Comparison of ENCODE assay signal across 8 cellular contexts in the genomic region with DNA sequence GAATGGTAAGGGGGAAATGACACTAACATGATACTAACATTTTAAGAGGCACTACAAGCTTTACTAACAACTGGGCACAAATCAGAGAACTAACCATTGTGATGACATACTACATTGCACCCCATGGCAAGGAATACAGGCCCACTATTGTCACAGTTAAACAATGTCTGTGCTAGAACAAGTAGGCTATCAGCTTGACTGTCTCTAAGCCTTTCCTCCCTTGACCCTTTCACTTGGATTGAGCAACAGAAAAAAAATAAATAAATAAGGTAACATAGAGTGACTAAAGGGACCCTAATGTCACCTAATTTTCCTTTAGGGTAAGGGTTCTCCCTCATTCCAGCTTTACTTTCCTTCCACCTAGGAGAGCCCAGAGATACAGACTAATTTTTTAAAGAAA. TPM values are rescaled to one million over a fixed set of nuclear protein-coding genes. Genes with fewer than 3 reads are reported as not detected.
DNase-seq lines count a peak whose midpoint lies in the region; ATAC-seq, FAIRE-seq and TF ChIP-seq lines count a peak whose summit lies in the region.

No MANE protein-coding gene starts in this region.

- no peaks in the 10 kb centered on the region for H3K9me3 ChIP-seq in CD4-positive, alpha-beta memory T cell (ENCODE audit: control insufficient read depth in 1 of 2, low read length in 2 of 2)
- H3K9me3 ChIP-seq in esophagus squamous epithelium (no peaks in the 10 kb centered on the region), parathyroid adenoma (ENCODE audit: control insufficient read depth, low read length) (no peaks in the 10 kb centered on the region), WERI-Rb-1 (ENCODE audit: severe bottlenecking) (no peaks in the 10 kb centered on the region)

- H3K4me1 Mint-ChIP-seq in CD4-positive, alpha-beta memory T cell, result peaks cover 37 to 89% (median 58%) of the 10 kb centered on the region in 4 donors
- H3K4me1 Mint-ChIP-seq in T-cell, result peaks cover 71 to 75% (median 73%) of the 10 kb centered on the region in 3 donors

- peak overlapping the region; percentile 68 for H3K4me2 ChIP-seq in parathyroid adenoma (ENCODE audit: low read length)

- CTCF ChIA-PET in CD4-positive, alpha-beta memory T cell (lab: Charles Lee; ENCODE audit: partially characterized antibody), result interaction anchor here (1.8 kb wide), 1 partner anchor 293 kb away, joined by 6 read pairs; no protein-coding TSS in a partner anchor
- CTCF ChIA-PET in T-cell (lab: Charles Lee), result interaction anchor here in 1 of 2 donors (0.5 to 0.6 kb wide), 2 partner anchors 243 to 307 kb away, joined by 3 read pairs; no protein-coding TSS in a partner anchor

- H3K4me1 ChIP-seq in CD4-positive, alpha-beta memory T cell (ENCODE audit: insufficient read depth, low read length), result peaks cover 69% of the 10 kb centered on the region
- H3K4me1 ChIP-seq in esophagus squamous epithelium (peaks cover 24 to 75% (median 44%) of the 10 kb centered on the region in 3 donors), parathyroid adenoma (peaks cover 40% of the 10 kb centered on the region)

- peaks cover 17% of the 10 kb centered on the region for H3K79me2 ChIP-seq in parathyroid adenoma

- peaks cover 69% of the 10 kb centered on the region for H3K36me3 ChIP-seq in CD4-positive, alpha-beta memory T cell (ENCODE audit: insufficient read depth, low read length)
- H3K36me3 ChIP-seq in esophagus squamous epithelium (peaks cover 41 to 81% (median 50%) of the 10 kb centered on the region in 3 donors), parathyroid adenoma (ENCODE audit: control insufficient read depth, insufficient read depth, low read length) (no peaks in the 10 kb centered on the region), WERI-Rb-1 (peaks cover 93% of the 10 kb centered on the region)

- H3K27ac Mint-ChIP-seq in CD4-positive, alpha-beta memory T cell, result peak overlapping the region; percentile 48 to 99 (median 77)
- H3K27ac Mint-ChIP-seq in T-cell, result peak overlapping the region; percentile 78

- peaks cover 0 to 6% of the 10 kb centered on the region in 2 donors for H3K27me3 Mint-ChIP-seq in CD4-positive, alpha-beta memory T cell
- H3K27me3 Mint-ChIP-seq in T-cell, result no peaks in the 10 kb centered on the region

- POLR2A ChIA-PET in CD4-positive, alpha-beta memory T cell (lab: Charles Lee; ENCODE audit: partially characterized antibody), result interaction anchor here (0.9 to 5.7 kb wide), 6 partner anchors 12 to 293 kb away, joined by 3 to 77 read pairs (median 12); a partner anchor contains a TSS
- POLR2A ChIA-PET in T-cell (lab: Charles Lee), result no interaction called here

- TF ChIP-seq CTCF in esophagus squamous epithelium (IDR thresholded peaks at IDR 0.05), result peak in 1 of 6 experiments; percentile 1
- TF ChIP-seq CTCF in parathyroid adenoma (IDR thresholded peaks at IDR 0.05), result no peak
- TF ChIP-seq CTCF in WERI-Rb-1 (IDR thresholded peaks at IDR 0.05; ENCODE audit: low read depth, low read length), result no peak

- no peak for TF ChIP-seq POLR2A in esophagus squamous epithelium (IDR thresholded peaks at IDR 0.05)

- intact Hi-C loops in CD4-positive, alpha-beta memory T cell (cut with micrococcal nuclease), result no loop called here
- intact Hi-C loops in esophagus squamous epithelium (cut with DNase I), result no loop called here

- FAIRE-seq in GM19239 (lab: Jason Lieb, UNC), result no peak

- DNase-seq in CD4-positive, alpha-beta memory T cell, result no peak
- DNase-seq in T-cell, result no peak
- no peak for DNase-seq in esophagus squamous epithelium (lab: John Stamatoyannopoulos, UW)
- DNase-seq in WERI-Rb-1, result no peak
- no peak for DNase-seq in stimulated activated CD8-positive, alpha-beta memory T cell treated with anti-CD3 and anti-CD28 coated beads, Interleukin-4, amount 100 ng/mL, for 48 hours
- DNase-seq in GM19239 (ENCODE audit: insufficient read length, low spot score), result no peak

- H3K27me3 ChIP-seq in CD4-positive, alpha-beta memory T cell (ENCODE audit: insufficient read depth, low read length), result no peaks in the 10 kb centered on the region
- H3K27me3 ChIP-seq in esophagus squamous epithelium (no peaks in the 10 kb centered on the region), parathyroid adenoma (ENCODE audit: control insufficient read depth, insufficient read depth, low read length) (no peaks in the 10 kb centered on the region), WERI-Rb-1 (ENCODE audit: insufficient read depth, low read depth, severe bottlenecking) (no peaks in the 10 kb centered on the region)

- ATAC-seq in T-cell (replicated peaks in 1 of 4) (no peak), HG02571 (IDR thresholded peaks at IDR 0.05; ENCODE audit: unreplicated experiment) (no peak)

- no peak overlapping the region for H3K9ac ChIP-seq in parathyroid adenoma

- H3K4me3 Mint-ChIP-seq in CD4-positive, alpha-beta memory T cell, result peak overlapping the region in 6 of 8 donors; percentile 36 to 96 (median 63)
- peak overlapping the region; percentile 45 to 99 (median 98) for H3K4me3 Mint-ChIP-seq in T-cell

- no peak overlapping the region for H3K4me3 ChIP-seq in CD4-positive, alpha-beta memory T cell (ENCODE audit: low read length in 2 of 2)
- peak overlapping the region; percentile 86 to 99 (median 94) for H3K4me3 ChIP-seq in esophagus squamous epithelium
- no peak overlapping the region for H3K4me3 ChIP-seq in parathyroid adenoma (ENCODE audit: low read depth, low read length)
- no peak overlapping the region for H3K4me3 ChIP-seq in WERI-Rb-1 (ENCODE audit: low read depth, low read length)

- H2AFZ ChIP-seq in parathyroid adenoma, result no peak overlapping the region

- H3K36me3 Mint-ChIP-seq in CD4-positive, alpha-beta memory T cell, result peaks cover 55 to 89% of the 10 kb centered on the region in 2 donors
- peaks cover 66% of the 10 kb centered on the region for H3K36me3 Mint-ChIP-seq in T-cell

- peaks cover 0 to 7% (median 0%) of the 10 kb centered on the region in 8 donors for H3K9me3 Mint-ChIP-seq in CD4-positive, alpha-beta memory T cell
- no peaks in the 10 kb centered on the region for H3K9me3 Mint-ChIP-seq in T-cell

- no peak overlapping the region for H3K27ac ChIP-seq in CD4-positive, alpha-beta memory T cell (ENCODE audit: low read depth, low read length)
- H3K27ac ChIP-seq in esophagus squamous epithelium, result peak overlapping the region in 3 of 4 donors; percentile 98
- H3K27ac ChIP-seq in parathyroid adenoma, result peak overlapping the region; percentile 4
- no peak overlapping the region for H3K27ac ChIP-seq in WERI-Rb-1

RNA-seq across cellular contexts. Expression of a gene that starts 4.4 kb away (rescaled TPM):
- 100 to 1,000 TPM; 200 to 208 TPM for total RNA-seq in CD4-positive, alpha-beta memory T cell
- 10 to 100 TPM; 46.8 to 73.6 TPM for polyA plus RNA-seq in CD4-positive, alpha-beta memory T cell
- 100 to 1,000 TPM; 165 to 265 (median 217) TPM for total RNA-seq in T-cell
- 100 to 1,000 TPM; 242 to 468 (median 286) TPM for total RNA-seq in esophagus squamous epithelium

Comparison
In these comparisons a context has a peak if more than half of its experiments do, and no peak if none do; other contexts are left out.
1. H3K27ac ChIP-seq: peak in esophagus squamous epithelium (3 of 4) and parathyroid adenoma (single experiment); none in CD4-positive, alpha-beta memory T cell (single experiment) and WERI-Rb-1 (single experiment).
2. H3K4me3 ChIP-seq: peak in esophagus squamous epithelium (4 of 4); none in CD4-positive, alpha-beta memory T cell (0 of 2), parathyroid adenoma (single experiment) and WERI-Rb-1 (single experiment).